15 cellular contexts compared by ENCODE assay signal in the genomic region with DNA sequence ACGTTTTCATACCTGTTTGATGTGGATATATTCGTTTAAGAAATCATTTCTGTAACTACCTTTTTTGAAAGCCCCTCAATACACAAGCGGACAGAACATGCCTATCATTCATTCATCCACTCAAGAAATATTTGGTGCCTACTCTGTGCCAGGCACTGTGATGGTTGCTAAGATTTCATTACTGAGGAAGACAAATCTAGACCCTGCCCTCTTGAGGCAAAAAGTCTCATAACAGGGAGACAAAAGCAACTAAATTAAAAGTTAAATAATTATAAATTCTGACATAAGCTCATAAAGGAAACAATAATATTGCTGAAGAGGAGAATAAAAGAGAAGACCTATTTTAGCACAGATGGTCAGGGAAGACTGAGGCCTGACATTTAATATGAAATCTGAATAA.
DNase-seq lines count a peak whose midpoint lies in the region; ATAC-seq, FAIRE-seq and TF ChIP-seq lines count a peak whose summit lies in the region.
"Had no signal": no experiment of that assay in that cellular context is flagged by ENCODE, and none has a peak within 500 bp of the region (broad histone marks: within the 10 kb centered on the region; RNA-seq: fewer than 3 reads in every experiment).

No MANE protein-coding gene starts in this region.

- DNase-seq in ELR (ENCODE audit: low read depth), result peak; percentile 49
- no peak for DNase-seq in MM.1S
- DNase-seq in H1 (ENCODE audit: low read depth in 1 of 2, low spot score in 2 of 2), result no peak
- DNase-seq in osteoblast (ENCODE audit: insufficient read length, low spot score, missing footprints), result no peak
- no peak for DNase-seq in GF-D8 (lab: John Stamatoyannopoulos, UW)
- DNase-seq in WERI-Rb-1, result no peak
- no peak for DNase-seq in body of pancreas
- DNase-seq in lower lobe of right lung, result no peak
- DNase-seq: dorsolateral prefrontal cortex; NCI-H524 treated with DMSO at 0.1 percent for 48 hours; stimulated activated CD4-positive, alpha-beta T cell treated with anti-CD3 and anti-CD28 coated beads, Interleukin-2, amount 100 ng/mL, for 48 hours; substantia nigra had no signal

- H3K4me2 ChIP-seq in MM.1S (ENCODE audit: low read depth, low read length), result no peak overlapping the region
- no peak overlapping the region for H3K4me2 ChIP-seq in H1 (ENCODE audit: insufficient read depth in 1 of 2, low read depth in 2 of 2, low read length in 2 of 2)
- H3K4me2 ChIP-seq in osteoblast (ENCODE audit: insufficient read depth, low read length), result no peak overlapping the region

- no peaks in the 10 kb centered on the region for H3K79me2 ChIP-seq in MM.1S (ENCODE audit: low read length)
- no peaks in the 10 kb centered on the region for H3K79me2 ChIP-seq in H1 (ENCODE audit: control insufficient read depth in 1 of 2, insufficient read depth in 2 of 2, low read length in 2 of 2)
- no peaks in the 10 kb centered on the region for H3K79me2 ChIP-seq in osteoblast (ENCODE audit: insufficient read depth, low read length)

- TF ChIP-seq RAD21 in H1 (IDR thresholded peaks at IDR 0.05 in 1 of 2, conservative IDR thresholded peaks at IDR 0.05 in 1 of 2; ENCODE audit: low read depth in 2 of 2, low read length in 2 of 2), result peak; percentile 31 to 38

- no peaks in the 10 kb centered on the region for H3K79me1 ChIP-seq in H1 (ENCODE audit: low read depth, low read length)

- H4K5ac ChIP-seq in H1 (ENCODE audit: insufficient read length, low read depth, low read length), result no peak overlapping the region

- H3K18ac ChIP-seq in H1 (ENCODE audit: extremely low read depth, low read length), result no peak overlapping the region

- no peak overlapping the region for H3K56ac ChIP-seq in H1 (replicated peaks; ENCODE audit: insufficient read length, low read depth, low read length)

- TF ChIP-seq EP300 in H1 (IDR thresholded peaks at IDR 0.05; ENCODE audit: borderline replicate concordance in 1 of 2, low read depth in 2 of 2, low read length in 2 of 2), result no peak

- no peak overlapping the region for H4K8ac ChIP-seq in H1 (ENCODE audit: extremely low read depth, insufficient read depth, low read length)

- no peak overlapping the region for H2BK20ac ChIP-seq in H1 (ENCODE audit: low read length)

- H3K36me3 ChIP-seq in MM.1S (replicated peaks; ENCODE audit: insufficient read depth, low read length) (no peaks in the 10 kb centered on the region), H1 (ENCODE audit: control insufficient read depth in 2 of 4, insufficient read depth in 4 of 4, low read length in 3 of 4) (no peaks in the 10 kb centered on the region), osteoblast (ENCODE audit: insufficient read depth, low read length) (no peaks in the 10 kb centered on the region), WERI-Rb-1 (no peaks in the 10 kb centered on the region), body of pancreas (replicated peaks in 1 of 2; ENCODE audit: insufficient read depth in 1 of 2, low read depth in 2 of 2) (no peaks in the 10 kb centered on the region), lower lobe of right lung (no peaks in the 10 kb centered on the region)
- H3K36me3 ChIP-seq: neutrophil had no signal

- H4K20me1 ChIP-seq in MM.1S (ENCODE audit: insufficient read depth, low read length) (no peaks in the 10 kb centered on the region), H1 (replicated peaks in 1 of 2; ENCODE audit: control insufficient read depth in 1 of 2, insufficient read depth in 2 of 2, low read length in 2 of 2) (no peaks in the 10 kb centered on the region), osteoblast (ENCODE audit: insufficient read depth, low read length) (no peaks in the 10 kb centered on the region)

- TF ChIP-seq POLR2A in H1 (IDR thresholded peaks at IDR 0.05; ENCODE audit: control extremely low read depth in 1 of 2, low read depth in 2 of 2, low read length in 2 of 2) (no peak), body of pancreas (IDR thresholded peaks at IDR 0.05) (no peak)

- FAIRE-seq in H1 (lab: Jason Lieb, UNC), result no peak
- FAIRE-seq: K562, TTC549 had no signal

- POLR2A ChIA-PET in H1 (lab: Charles Lee; ENCODE audit: partially characterized antibody), result no interaction called here

- no peak overlapping the region for H2AK5ac ChIP-seq in H1 (ENCODE audit: low read depth, low read length)

- CTCF ChIA-PET in H1 (lab: Charles Lee; ENCODE audit: partially characterized antibody), result interaction anchor here (0.6 to 2.2 kb wide), 15 partner anchors 8 to 304 kb away, joined by 3 to 20 read pairs (median 3); no protein-coding TSS in a partner anchor

- no peaks in the 10 kb centered on the region for H3K9me3 ChIP-seq in MM.1S (replicated peaks; ENCODE audit: insufficient read depth, low read length)
- H3K9me3 ChIP-seq in H1 (ENCODE audit: insufficient read depth in 2 of 2, low read depth in 1 of 2, low read length in 1 of 2), result no peaks in the 10 kb centered on the region
- no peaks in the 10 kb centered on the region for H3K9me3 ChIP-seq in osteoblast (ENCODE audit: low read depth, low read length)
- H3K9me3 ChIP-seq in WERI-Rb-1 (ENCODE audit: severe bottlenecking), result no peaks in the 10 kb centered on the region
- no peaks in the 10 kb centered on the region for H3K9me3 ChIP-seq in body of pancreas
- no peaks in the 10 kb centered on the region for H3K9me3 ChIP-seq in lower lobe of right lung
- H3K9me3 ChIP-seq: neutrophil had no signal

- TF ChIP-seq CTCF in MM.1S (IDR thresholded peaks at IDR 0.05; ENCODE audit: low read length) (peak; percentile 23), H1 (IDR thresholded peaks at IDR 0.05; ENCODE audit: control extremely low read depth in 1 of 3, insufficient read depth in 1 of 3, low read depth in 1 of 3, low read length in 3 of 3) (peak in 2 of 3 experiments; percentile 12 to 20; a peak in 2 of 4 replicates), osteoblast (IDR thresholded peaks at IDR 0.05; ENCODE audit: extremely low read depth, low read depth, low read length) (peak; percentile 46), WERI-Rb-1 (IDR thresholded peaks at IDR 0.05; ENCODE audit: low read depth, low read length) (no peak), body of pancreas (IDR thresholded peaks at IDR 0.05) (no peak), lower lobe of right lung (IDR thresholded peaks at IDR 0.05) (no peak)

- no peak overlapping the region for H2BK12ac ChIP-seq in H1 (ENCODE audit: low read depth, low read length)

- H2BK15ac ChIP-seq in H1 (ENCODE audit: low read length), result no peak overlapping the region

- H3K4me1 ChIP-seq in MM.1S (ENCODE audit: low read length) (no peaks in the 10 kb centered on the region), H1 (replicated peaks in 1 of 4; ENCODE audit: control insufficient read depth in 3 of 4, insufficient read depth in 4 of 4, low read length in 3 of 4) (no peaks in the 10 kb centered on the region), osteoblast (ENCODE audit: insufficient read depth, low read length) (no peaks in the 10 kb centered on the region), body of pancreas (no peaks in the 10 kb centered on the region), lower lobe of right lung (no peaks in the 10 kb centered on the region)

- H2BK120ac ChIP-seq in H1 (replicated peaks; ENCODE audit: low read depth, low read length), result no peak overlapping the region

- H3K23me2 ChIP-seq in H1 (ENCODE audit: low read depth, low read length), result no peaks in the 10 kb centered on the region

- intact Hi-C loops in body of pancreas (cut with DNase I) (no loop called here), lower lobe of right lung (cut with DNase I) (no loop called here)

- ATAC-seq in body of pancreas (no peak), lower lobe of right lung (no peak)
- ATAC-seq: K562 had no signal

- H3K27me3 ChIP-seq in MM.1S (replicated peaks; ENCODE audit: insufficient read depth, low read length) (no peaks in the 10 kb centered on the region), H1 (replicated peaks in 1 of 4; ENCODE audit: control insufficient read depth in 3 of 4, extremely low read depth in 1 of 4, insufficient read depth in 3 of 4, low read length in 3 of 4) (no peaks in the 10 kb centered on the region), osteoblast (ENCODE audit: insufficient read depth, low read length) (no peaks in the 10 kb centered on the region), WERI-Rb-1 (ENCODE audit: insufficient read depth, low read depth, severe bottlenecking) (no peaks in the 10 kb centered on the region), body of pancreas (no peaks in the 10 kb centered on the region), lower lobe of right lung (ENCODE audit: low read depth) (no peaks in the 10 kb centered on the region)
- H3K27me3 ChIP-seq: dorsolateral prefrontal cortex, neutrophil had no signal

- no peak overlapping the region for H2BK5ac ChIP-seq in H1 (ENCODE audit: low read depth, low read length)

- H3K4ac ChIP-seq in H1 (replicated peaks; ENCODE audit: insufficient read length, low read depth, low read length), result no peak overlapping the region

- H3K23ac ChIP-seq in H1 (ENCODE audit: insufficient read length), result no peak overlapping the region

- no peak overlapping the region for H3K9ac ChIP-seq in MM.1S (ENCODE audit: low read length)
- H3K9ac ChIP-seq in H1 (replicated peaks in 1 of 4; ENCODE audit: extremely low read depth in 1 of 4, low read depth in 3 of 4, low read length in 3 of 4), result no peak overlapping the region

- no peaks in the 10 kb centered on the region for H3F3A ChIP-seq in MM.1S (ENCODE audit: insufficient read depth, low read length)

- no peaks in the 10 kb centered on the region for H3K9me2 ChIP-seq in MM.1S (replicated peaks; ENCODE audit: insufficient read depth, low read length)

- H3K14ac ChIP-seq in H1 (ENCODE audit: insufficient read length), result no peak overlapping the region

- H3K27ac ChIP-seq in MM.1S (ENCODE audit: low read length), result no peak overlapping the region
- H3K27ac ChIP-seq in H1 (ENCODE audit: low read depth, low read length), result no peak overlapping the region
- H3K27ac ChIP-seq in osteoblast (ENCODE audit: low read depth, low read length), result no peak overlapping the region
- H3K27ac ChIP-seq in WERI-Rb-1, result no peak overlapping the region
- H3K27ac ChIP-seq in body of pancreas, result no peak overlapping the region
- no peak overlapping the region for H3K27ac ChIP-seq in lower lobe of right lung
- H3K27ac ChIP-seq: dorsolateral prefrontal cortex, neutrophil had no signal

- H2AFZ ChIP-seq in MM.1S (ENCODE audit: low read length) (no peak overlapping the region), H1 (ENCODE audit: low read length) (no peak overlapping the region), osteoblast (ENCODE audit: low read length) (no peak overlapping the region)

- no peak overlapping the region for H3K4me3 ChIP-seq in MM.1S (ENCODE audit: low read length)
- no peak overlapping the region for H3K4me3 ChIP-seq in H1 (ENCODE audit: extremely low read depth in 1 of 4, insufficient read depth in 2 of 4, low read depth in 3 of 4, low read length in 4 of 4)
- no peak overlapping the region for H3K4me3 ChIP-seq in osteoblast (ENCODE audit: insufficient read depth, low read length)
- H3K4me3 ChIP-seq in WERI-Rb-1 (ENCODE audit: low read depth, low read length), result no peak overlapping the region
- H3K4me3 ChIP-seq in body of pancreas, result no peak overlapping the region
- H3K4me3 ChIP-seq in lower lobe of right lung, result no peak overlapping the region
- H3K4me3 ChIP-seq: dorsolateral prefrontal cortex, K562 had no signal

- H4K91ac ChIP-seq in H1 (replicated peaks; ENCODE audit: insufficient read length, low read length), result no peak overlapping the region

- 68% methylated on average over 3 of the region's 3 CpGs; no CpG with 5 or more reads in 1 of the 2 experiments for WGBS in H1 (ENCODE audit: extremely low coverage in 1 of 2, insufficient coverage in 1 of 2, insufficient read length in 1 of 2, insufficient replicate concordance in 2 of 2, low coverage in 1 of 2, low lambda C conversion rate in 2 of 2, missing lambda C conversion rate in 1 of 2), 2 experiments
- WGBS in body of pancreas, 2 donors, result 29 to 38% methylated on average over 3 of the region's 3 CpGs

Comparison
In these comparisons a context has a peak if more than half of its experiments do, and no peak if none do; other contexts are left out.
1. CTCF ChIP-seq: peak in MM.1S (single experiment), H1 (2 of 3) and osteoblast (single experiment); none in WERI-Rb-1 (single experiment), body of pancreas (0 of 7) and lower lobe of right lung (single experiment).